ENCODE assay signal across 8 cellular contexts in genomic region chr17:1360315-1360714, GRCh38. TPM values are rescaled to one million over a fixed set of nuclear protein-coding genes. Genes with fewer than 3 reads are reported as not detected.
DNase-seq lines count a peak whose midpoint lies in the region; ATAC-seq and TF ChIP-seq lines count a peak whose summit lies in the region.
"Not testable (repeated sequence)": the region's sequence is repeated elsewhere in the genome, so short reads cannot be mapped to it uniquely, and the experiment has no call there.

No MANE protein-coding gene starts in this region.

- not testable (repeated sequence) for TF ChIP-seq CTCF in CD4-positive, alpha-beta T cell (IDR thresholded peaks at IDR 0.05); IMR-90 (conservative IDR thresholded peaks at IDR 0.05; ENCODE audit: low read depth, low read length); fibroblast of villous mesenchyme (IDR thresholded peaks at IDR 0.05; ENCODE audit: insufficient read depth, low read depth, low read length)

- not testable (repeated sequence) for H3K4me2 ChIP-seq in IMR-90 (ENCODE audit: low read depth, low read length)

- not testable (repeated sequence) for H3K9me3 ChIP-seq in CD4-positive, alpha-beta T cell (ENCODE audit: control insufficient read depth, low read length); IMR-90 (ENCODE audit: control insufficient read depth, insufficient read depth, low read length)

- H3K27ac Mint-ChIP-seq in CD4-positive, alpha-beta T cell, result peak overlapping the region; percentile 76
- H3K27ac Mint-ChIP-seq in central memory CD8-positive, alpha-beta T cell (ENCODE audit: low read depth), result not testable (repeated sequence)
- peak overlapping the region; percentile 89 for H3K27ac Mint-ChIP-seq in stimulated activated naive CD8-positive, alpha-beta T cell treated with anti-CD3 and anti-CD28 coated beads, Interleukin-15, Interleukin-2, amounts not matched to agents 100 ng/mL and 50 ng/mL, for 24 hours

- H4K91ac ChIP-seq in IMR-90 (ENCODE audit: insufficient read depth, low read depth, low read length), result not testable (repeated sequence)

- not testable (repeated sequence) for H3K4me3 Mint-ChIP-seq in CD4-positive, alpha-beta T cell; stimulated activated naive CD8-positive, alpha-beta T cell treated with anti-CD3 and anti-CD28 coated beads, Interleukin-15, Interleukin-2, amounts not matched to agents 100 ng/mL and 50 ng/mL, for 24 hours
- H3K4me3 Mint-ChIP-seq in central memory CD8-positive, alpha-beta T cell, result peak overlapping the region; percentile 57

- in situ Hi-C loops in IMR-90 (cut with MboI; ENCODE audit: low sequenced_read_pairs), result loop anchor here (10.0 kb wide), 2 partner anchors 74 to 154 kb away; partner anchors contain the start of gene INPP5K

- not testable (repeated sequence) for H2AFZ ChIP-seq in IMR-90 (replicated peaks; ENCODE audit: low read length, poor library complexity)

- intact Hi-C loops in CD4-positive, alpha-beta T cell (cut with DNase I, micrococcal nuclease); IMR-90 (cut with micrococcal nuclease): not testable (repeated sequence)

- H3K9me1 ChIP-seq in IMR-90 (ENCODE audit: insufficient read depth, low read length), result not testable (repeated sequence)

- not testable (repeated sequence) for H3K27me3 Mint-ChIP-seq in CD4-positive, alpha-beta T cell; central memory CD8-positive, alpha-beta T cell; stimulated activated naive CD8-positive, alpha-beta T cell treated with anti-CD3 and anti-CD28 coated beads, Interleukin-15, Interleukin-2, amounts not matched to agents 100 ng/mL and 50 ng/mL, for 24 hours

- not testable (repeated sequence) for H2BK15ac ChIP-seq in IMR-90 (ENCODE audit: low read depth, low read length)

- not testable (repeated sequence) for H2BK120ac ChIP-seq in IMR-90 (ENCODE audit: low read depth, low read length)

- no CpG with 5 or more reads among the region's 5 CpGs for WGBS in IMR-90 (ENCODE audit: extremely low coverage in 2 of 2, insufficient read length in 1 of 2), 2 experiments

- not testable (repeated sequence) for H4K5ac ChIP-seq in IMR-90 (ENCODE audit: low read depth, low read length)

- not testable (repeated sequence) for H3K9me3 Mint-ChIP-seq in CD4-positive, alpha-beta T cell; central memory CD8-positive, alpha-beta T cell; stimulated activated naive CD8-positive, alpha-beta T cell treated with anti-CD3 and anti-CD28 coated beads, Interleukin-15, Interleukin-2, amounts not matched to agents 100 ng/mL and 50 ng/mL, for 24 hours

- CTCF ChIA-PET in CD4-positive, alpha-beta T cell (lab: Charles Lee); IMR-90 (lab: Yijun Ruan, JAX): not testable (repeated sequence)

- ATAC-seq in CD4-positive, alpha-beta T cell (ENCODE audit: poor library complexity); central memory CD8-positive, alpha-beta T cell (replicated peaks; ENCODE audit: extremely low read depth, poor library complexity, severe bottlenecking): not testable (repeated sequence)
- peak; percentile 84 for ATAC-seq in IMR-90 (ENCODE audit: low read depth)
- ATAC-seq in activated CD4-positive, CD25-positive, alpha-beta regulatory T cell treated with anti-CD3 and anti-CD28 coated beads, Interleukin-2, amount 50 U/mL, for 24 hours, result peak; percentile 43 to 54

- not testable (repeated sequence) for H3K27me3 ChIP-seq in CD4-positive, alpha-beta T cell (ENCODE audit: control insufficient read depth, insufficient read depth, low read length); IMR-90 (ENCODE audit: control insufficient read depth, insufficient read depth, low read length)

- not testable (repeated sequence) for H3K23ac ChIP-seq in IMR-90 (ENCODE audit: low read depth, low read length)

- not testable (repeated sequence) for H3K27ac ChIP-seq in CD4-positive, alpha-beta T cell (ENCODE audit: low read depth, low read length)
- peak overlapping the region; percentile 27; the same call in 1 of the 2 replicates for H3K27ac ChIP-seq in IMR-90 (ENCODE audit: insufficient read depth, low read length)

- TF ChIP-seq RAD21 in IMR-90 (IDR thresholded peaks at IDR 0.05; ENCODE audit: low read length), result not testable (repeated sequence)

- not testable (repeated sequence) for H2AK5ac ChIP-seq in IMR-90 (ENCODE audit: low read depth, low read length)

- not testable (repeated sequence) for H3K4ac ChIP-seq in IMR-90 (ENCODE audit: low read depth, low read length)

- H3K18ac ChIP-seq in IMR-90 (ENCODE audit: low read depth, low read length), result not testable (repeated sequence)

- peaks cover 4 to 54% of the 10 kb centered on the region in 2 experiments for H3K79me1 ChIP-seq in IMR-90 (ENCODE audit: low read depth in 1 of 2, low read length in 2 of 2)

- peaks cover 75% of the 10 kb centered on the region for H4K20me1 ChIP-seq in IMR-90 (ENCODE audit: insufficient read depth, low read length)

- H2BK20ac ChIP-seq in IMR-90 (ENCODE audit: low read depth, low read length), result not testable (repeated sequence)

- H3K4me1 ChIP-seq in IMR-90 (ENCODE audit: control insufficient read depth, insufficient read depth, low read length), result peaks cover 11% of the 10 kb centered on the region

- not testable (repeated sequence) for H3K14ac ChIP-seq in IMR-90 (replicated peaks; ENCODE audit: low read depth, low read length)

- TF ChIP-seq POLR2A in IMR-90 (IDR thresholded peaks at IDR 0.05; ENCODE audit: low read depth, low read length), result not testable (repeated sequence)

- POLR2A ChIA-PET in CD4-positive, alpha-beta T cell (lab: Charles Lee), result interaction anchor here (6.7 kb wide), 1 partner anchor 156 kb away, joined by 98 read pairs; the partner anchor contains the start of gene INPP5K
- POLR2A ChIA-PET in IMR-90 (lab: Charles Lee; ENCODE audit: unreplicated experiment), result not testable (repeated sequence)

- H3K36me3 Mint-ChIP-seq in CD4-positive, alpha-beta T cell (ENCODE audit: low read depth), result peaks cover 72% of the 10 kb centered on the region
- H3K36me3 Mint-ChIP-seq in central memory CD8-positive, alpha-beta T cell (ENCODE audit: insufficient read depth), result peaks cover 55% of the 10 kb centered on the region
- H3K36me3 Mint-ChIP-seq in stimulated activated naive CD8-positive, alpha-beta T cell treated with anti-CD3 and anti-CD28 coated beads, Interleukin-15, Interleukin-2, amounts not matched to agents 100 ng/mL and 50 ng/mL, for 24 hours (ENCODE audit: low read depth), result peaks cover 63% of the 10 kb centered on the region

- dilution Hi-C loops in IMR-90 (cut with HindIII; ENCODE audit: low sequenced_read_pairs, unreplicated experiment), result not testable (repeated sequence)

- not testable (repeated sequence) for H3K56ac ChIP-seq in IMR-90 (ENCODE audit: extremely low read depth, insufficient read depth, low read length)

- H3K4me3 ChIP-seq in IMR-90 (ENCODE audit: insufficient read depth, low read depth, low read length); fibroblast of villous mesenchyme (ENCODE audit: low read depth, low read length): not testable (repeated sequence)

- peaks cover 36% of the 10 kb centered on the region for H3K36me3 ChIP-seq in IMR-90 (ENCODE audit: control insufficient read depth, insufficient read depth, low read length)

- not testable (repeated sequence) for H2AK9ac ChIP-seq in IMR-90 (replicated peaks; ENCODE audit: low read depth, low read length, poor library complexity)

- not testable (repeated sequence) for H2BK5ac ChIP-seq in IMR-90 (ENCODE audit: low read depth, low read length, poor library complexity, severe bottlenecking)

- H3K9ac ChIP-seq in IMR-90 (ENCODE audit: low read depth, low read length), result not testable (repeated sequence)

- peak in 1 of 10 experiments; percentile 22 for DNase-seq in CD4-positive, alpha-beta T cell
- DNase-seq in IMR-90 (peak; percentile 63), fibroblast of villous mesenchyme (ENCODE audit: low read depth) (peak; percentile 68), non-pigmented ciliary epithelial cell (ENCODE audit: low read depth) (peak; percentile 17)
- peak; percentile 10 for DNase-seq in activated T-helper 9 cell treated with anti-CD3 and anti-CD28 coated beads, Interleukin-2, amount 50 U/mL, for 16 hours (ENCODE audit: low read depth)
- DNase-seq in central memory CD8-positive, alpha-beta T cell (ENCODE audit: low spot score in 2 of 2), result not testable (repeated sequence)

- H4K8ac ChIP-seq in IMR-90 (ENCODE audit: low read depth in 2 of 2, low read length in 2 of 2), result not testable (repeated sequence)

- peaks cover 51% of the 10 kb centered on the region for H3K4me1 Mint-ChIP-seq in CD4-positive, alpha-beta T cell (ENCODE audit: low read depth)
- peaks cover 50% of the 10 kb centered on the region for H3K4me1 Mint-ChIP-seq in central memory CD8-positive, alpha-beta T cell
- H3K4me1 Mint-ChIP-seq in stimulated activated naive CD8-positive, alpha-beta T cell treated with anti-CD3 and anti-CD28 coated beads, Interleukin-15, Interleukin-2, amounts not matched to agents 100 ng/mL and 50 ng/mL, for 24 hours (ENCODE audit: low read depth), result peaks cover 57% of the 10 kb centered on the region

- not testable (repeated sequence) for BruUV-seq in IMR-90 (replicated peaks; lab: Mats Ljungman, UMichigan)

TF ChIP-seq in IMR-90, 13 proteins besides CTCF, POLR2A, EP300 and RAD21:
- peak; percentile 54; the same call in 1 of the 2 replicates for TF ChIP-seq FOS (IDR thresholded peaks at IDR 0.05; ENCODE audit: low read depth, low read length)

RNA-seq across cellular contexts. Expression of gene YWHAE, which starts 39.7 kb away (rescaled TPM):
- total RNA-seq in CD4-positive, alpha-beta T cell, result 100 to 1,000 TPM; 116 to 133 TPM
- total RNA-seq in IMR-90 (2012; rRNA removed), result 358 and 964 TPM in 2 replicates
- polyA plus RNA-seq in IMR-90 (2012; rRNA removed), result 774 and 817 TPM in 2 replicates
- polyA plus RNA-seq in IMR-90 (2012; cell fraction: cytosol; rRNA removed), result 140 and 369 TPM in 2 replicates
- polyA plus RNA-seq in IMR-90 (2012; cell fraction: nucleus; rRNA removed; ENCODE audit: low replicate concordance), result 42.1 and 246 TPM in 2 replicates
- 458 and 562 TPM in 2 replicates for total RNA-seq in fibroblast of villous mesenchyme
